Comparison of ENCODE assay signal across 8 cellular contexts in genomic region chr20:38673731-38674177, GRCh38. TPM values are rescaled to one million over a fixed set of nuclear protein-coding genes. Genes with fewer than 3 reads are reported as not detected.
DNase-seq lines count a peak whose midpoint lies in the region; ATAC-seq, FAIRE-seq and TF ChIP-seq lines count a peak whose summit lies in the region.

No MANE protein-coding gene starts in this region.

- H2AFZ ChIP-seq in PC-3 (ENCODE audit: low read length): no peak overlapping the region

- ATAC-seq in GM21723 (IDR thresholded peaks at IDR 0.05; ENCODE audit: unreplicated experiment) (no peak), PC-3 (no peak), left colon (no peak)

- H3K9ac ChIP-seq in HUES6 (ENCODE audit: low read length) (peak overlapping the region; percentile 71), PC-3 (ENCODE audit: low read length) (no peak overlapping the region)

- H3K4me3 ChIP-seq in HUES6 (ENCODE audit: low read depth, low read length) (peak overlapping the region; percentile 76), brain microvascular endothelial cell (ENCODE audit: low read depth, low read length) (peak overlapping the region; percentile 60), PC-3 (ENCODE audit: low read length) (no peak overlapping the region)

- H3K4me2 ChIP-seq in PC-3 (ENCODE audit: low read length): no peak overlapping the region

- no peaks in the 10 kb centered on the region for H3K9me3 ChIP-seq in HUES6 (ENCODE audit: control insufficient read depth, insufficient read depth, low read depth, low read length)
- H3K9me3 ChIP-seq in PC-3 (ENCODE audit: low read length): no peaks in the 10 kb centered on the region

- in situ Hi-C loops in G401 (cut with HindIII; ENCODE audit: low sequenced_read_pairs): no loop called here
- in situ Hi-C loops in brain microvascular endothelial cell (cut with HindIII; ENCODE audit: low pct_ligation_motif_present, low sequenced_read_pairs): no loop called here

- H3K36me3 ChIP-seq in HUES6 (ENCODE audit: control insufficient read depth, insufficient read depth, low read length) (no peaks in the 10 kb centered on the region), brain microvascular endothelial cell (replicated peaks) (no peaks in the 10 kb centered on the region), PC-3 (ENCODE audit: low read depth, low read length) (no peaks in the 10 kb centered on the region)

- H3F3A ChIP-seq in PC-3 (ENCODE audit: low read length, unreplicated experiment): no peaks in the 10 kb centered on the region

- intact Hi-C loops in PC-3 (cut with micrococcal nuclease): no loop called here
- intact Hi-C loops in left colon (cut with DNase I, micrococcal nuclease): no loop called here

- BruUV-seq in PC-3 (replicated peaks; lab: Mats Ljungman, UMichigan): no TSS peak

- H3K27ac ChIP-seq in HUES6 (ENCODE audit: low read depth, low read length) (peak overlapping the region; percentile 11; the same call in 1 of the 2 replicates), brain microvascular endothelial cell (no peak overlapping the region), PC-3 (ENCODE audit: low read length) (no peak overlapping the region)

- no peaks in the 10 kb centered on the region for H3K79me2 ChIP-seq in PC-3 (ENCODE audit: low read length)

- CTCF ChIA-PET in PC-3 (lab: Charles Lee): no interaction called here

- POLR2A ChIA-PET in PC-3 (lab: Charles Lee; ENCODE audit: unreplicated experiment): no interaction called here

- no peaks in the 10 kb centered on the region for H4K20me1 ChIP-seq in PC-3 (ENCODE audit: low read length)

- peaks cover 86% of the 10 kb centered on the region for H3K27me3 ChIP-seq in HUES6 (ENCODE audit: control insufficient read depth, insufficient read depth, low read length)
- H3K27me3 ChIP-seq in brain microvascular endothelial cell (replicated peaks): no peaks in the 10 kb centered on the region
- peaks cover 13% of the 10 kb centered on the region for H3K27me3 ChIP-seq in PC-3 (ENCODE audit: low read length)

- no peak for TF ChIP-seq CTCF in brain microvascular endothelial cell (IDR thresholded peaks at IDR 0.05; ENCODE audit: low read depth, low read length, missing control alignments)
- TF ChIP-seq CTCF in PC-3 (conservative IDR thresholded peaks at IDR 0.05; ENCODE audit: low read depth, low read length): no peak

- FAIRE-seq in urothelium cell line (lab: Jason Lieb, UNC): peak; percentile 5

- peaks cover 28% of the 10 kb centered on the region for H3K4me1 ChIP-seq in HUES6 (ENCODE audit: control insufficient read depth, insufficient read depth, low read length)
- H3K4me1 ChIP-seq in PC-3 (ENCODE audit: insufficient read depth, low read length): no peaks in the 10 kb centered on the region

- peak; percentile 17 for DNase-seq in G401 (ENCODE audit: low spot score)
- no peak for DNase-seq in brain microvascular endothelial cell
- peak; percentile 17 to 26 for DNase-seq in lung microvascular endothelial cell (ENCODE audit: low read depth in 2 of 2)
- peak; percentile 30 for DNase-seq in urothelium cell line (ENCODE audit: low spot score)
- DNase-seq in PC-3: no peak
- no peak for DNase-seq in left colon

- H3K9me2 ChIP-seq in PC-3 (replicated peaks; ENCODE audit: low read length): no peaks in the 10 kb centered on the region

RNA-seq across cellular contexts. Expression of gene SLC32A1, which starts 50.5 kb away (rescaled TPM):
- not detected in 2 replicates for total RNA-seq in G401 (2014; rRNA removed; shearing (Covaris generic))
- total RNA-seq in lung microvascular endothelial cell: not detected in 2 replicates
- not detected in 2 replicates for total RNA-seq in PC-3 (2014; rRNA removed)
- total RNA-seq in left colon: under 1 TPM; 0.09 to 0.20 TPM

Comparison
In these comparisons a context has a peak if more than half of its experiments do, and no peak if none do; other contexts are left out.
1. DNase-seq: peak in G401 (single experiment), lung microvascular endothelial cell (2 of 2) and urothelium cell line (single experiment); none in brain microvascular endothelial cell (single experiment), PC-3 (single experiment) and left colon (0 of 2).